28 cellular contexts compared by ENCODE assay signal in genomic region chr7:20388064-20388463, GRCh38. TPM values are rescaled to one million over a fixed set of nuclear protein-coding genes. Genes with fewer than 3 reads are reported as not detected.
"Had no signal": no experiment of that assay in that cellular context is flagged by ENCODE, and none has a peak within 500 bp of the region (broad histone marks: within the 10 kb centered on the region; RNA-seq: fewer than 3 reads in every experiment).

No MANE protein-coding gene starts in this region.

- H3K27ac ChIP-seq: breast epithelium, SK-N-MC, VCaP had no signal

- H3K36me3 ChIP-seq: breast epithelium had no signal

- ATAC-seq: activated T-helper 17 cell treated with anti-CD3 and anti-CD28 coated beads, Interleukin-2, amount 50 U/mL, for 72 hours; Panc1; Right ventricle myocardium inferior had no signal

- H3K4me1 ChIP-seq: breast epithelium had no signal

- H3K27me3 ChIP-seq: breast epithelium had no signal

- H3K4me3 ChIP-seq: breast epithelium, SK-N-MC had no signal

- H3K9me3 ChIP-seq: breast epithelium had no signal

- DNase-seq: activated CD4-positive, alpha-beta memory T cell treated with anti-CD3 and anti-CD28 coated beads for 36 hours; activated CD4-positive, alpha-beta T cell treated with anti-CD3 and anti-CD28 coated beads, Interleukin-2, amount 10 ng/mL, durations not matched to agents 7 days and 5 days; activated CD4-positive, CD25-positive, alpha-beta regulatory T cell; activated CD8-positive, alpha-beta memory T cell treated with anti-CD3 and anti-CD28 coated beads for 24 hours; activated gamma-delta T cell; activated naive CD4-positive, alpha-beta T cell treated with anti-CD3 and anti-CD28 coated beads for 36 hours; activated T-cell treated with anti-CD3 and anti-CD28 coated beads, Interleukin-2, amount 50 U/mL, for 48 hours; anterior cingulate cortex; KG1; NCI-H1048; NCI-H1417; NCI-H1930; NCI-H2107; NCI-H2171 treated with DMSO at 0.1 percent for 48 hours; NCI-H226; NCI-H526 treated with DMSO at 0.1 percent for 48 hours; NK-92 treated with Interleukin-12 subunit alpha and Interleukin-12 subunit beta, amount 100 ng/mL, for 24 hours; OCI-M1; RPMI8226; T-helper 1 cell had no signal

RNA-seq across cellular contexts. Expression of gene ITGB8, which starts 57.4 kb away (rescaled TPM):
- total RNA-seq: activated CD4-positive, alpha-beta memory T cell treated with anti-CD3 and anti-CD28 coated beads for 36 hours; activated CD4-positive, alpha-beta T cell treated with anti-CD3 and anti-CD28 coated beads, Interleukin-2, amount 10 ng/mL, durations not matched to agents 7 days and 5 days; activated naive CD4-positive, alpha-beta T cell treated with anti-CD3 and anti-CD28 coated beads for 36 hours; T-helper 2 cell treated with Interferon-gamma antibody and Interleukin-4, amounts not matched to agents 100 ng/mL and 5 ng/mL, for 36 hours had no signal
- polyA plus RNA-seq: IgD-negative memory B cell had no signal
